ENCODE assay signal across 8 cellular contexts in genomic region chr11:809287-810039, GRCh38. TPM values are rescaled to one million over a fixed set of nuclear protein-coding genes. Genes with fewer than 3 reads are reported as not detected.
DNase-seq lines count a peak whose midpoint lies in the region; ATAC-seq and TF ChIP-seq lines count a peak whose summit lies in the region.

Gene RPLP2 (plus strand): TSS chr11:809967. CDS start chr11:810235, 268 bp downstream.

- H3K4me1 ChIP-seq in spleen: peaks cover 20 to 72% (median 53%) of the 10 kb centered on the region in 6 donors

- CTCF ChIA-PET in AG04449 (lab: Yijun Ruan, JAX) (interaction anchor here (1.1 kb wide), 1 partner anchor 11 kb away, joined by 3 read pairs; no protein-coding TSS in a partner anchor), WTC11 (lab: Charles Lee) (interaction anchor here (0.8 to 2.2 kb wide), 6 partner anchors 11 to 255 kb away, joined by 3 to 13 read pairs (median 5); no protein-coding TSS in a partner anchor)

- H3K27me3 Mint-ChIP-seq in WTC11 (ENCODE audit: low read depth): no peaks in the 10 kb centered on the region

- WGBS in spleen, 5 donors: 0 to 1% (median 0%) methylated on average over 25 to 81 of the region's 81 CpGs

- peak within 1 kb of the TSS; percentile 92 for H3K4me3 Mint-ChIP-seq in WTC11

- peak; percentile 71 for DNase-seq in AG04449 (ENCODE audit: low read depth, low spot score)
- peak; percentile 96 for DNase-seq in NCI-H226
- DNase-seq in WTC11 (ENCODE audit: low spot score): peak; percentile 97
- peak; percentile 98 for DNase-seq in cardiac fibroblast (ENCODE audit: low read depth in 2 of 2)
- peak; percentile 98 for DNase-seq in inferior parietal cortex (ENCODE audit: extremely low spot score)
- DNase-seq in spleen: peak; percentile 100

- ATAC-seq in GM18909 (IDR thresholded peaks at IDR 0.05; ENCODE audit: poor library complexity, unreplicated experiment) (peak; percentile 73), HG03175 (IDR thresholded peaks at IDR 0.05; ENCODE audit: unreplicated experiment) (peak; percentile 72), WTC11 (peak; percentile 66)

- peaks cover 28% of the 10 kb centered on the region for H3K36me3 Mint-ChIP-seq in WTC11

- no peaks in the 10 kb centered on the region for H3K9me3 Mint-ChIP-seq in WTC11

- POLR2A ChIA-PET in AG04449 (lab: Yijun Ruan, JAX) (interaction anchor here (0.8 to 1.8 kb wide), 9 partner anchors 10 to 263 kb away, joined by 3 to 35 read pairs (median 4); partner anchors contain the start of genes CD151, PNPLA2 and TSPAN4), WTC11 (lab: Charles Lee) (interaction anchor here (0.6 to 2.0 kb wide), 7 partner anchors 10 to 26 kb away, joined by 3 to 18 read pairs (median 4); partner anchors contain the start of genes CD151, CRACR2B and PNPLA2)

- H3K27me3 ChIP-seq in spleen (replicated peaks in 1 of 7): no peaks in the 10 kb centered on the region

- H3K27ac Mint-ChIP-seq in WTC11: peak within 1 kb of the TSS; percentile 97

- peak; percentile 68 to 97 (median 85) for TF ChIP-seq POLR2A in spleen (IDR thresholded peaks at IDR 0.05)

- peak within 1 kb of the TSS; percentile 92 to 96 (median 96) for H3K27ac ChIP-seq in spleen

- peaks cover 0 to 34% (median 31%) of the 10 kb centered on the region in 6 donors for H3K36me3 ChIP-seq in spleen

- TF ChIP-seq CTCF in AG04449 (IDR thresholded peaks at IDR 0.05; ENCODE audit: insufficient read depth, low read length, missing control alignments) (no peak), WTC11 (IDR thresholded peaks at IDR 0.05) (no peak), cardiac fibroblast (IDR thresholded peaks at IDR 0.05; ENCODE audit: low read depth, low read length) (no peak), spleen (IDR thresholded peaks at IDR 0.05 in 8 of 11, conservative IDR thresholded peaks at IDR 0.05 in 3 of 11) (peak in 4 of 11 experiments; percentile 6 to 33 (median 23))

- H3K9me3 ChIP-seq in spleen: no peaks in the 10 kb centered on the region

- H3K4me3 ChIP-seq in AG04449 (ENCODE audit: low read depth, low read length) (peak within 1 kb of the TSS; percentile 89), cardiac fibroblast (replicated peaks in 1 of 2; ENCODE audit: low read depth in 2 of 2, low read length in 2 of 2) (peak within 1 kb of the TSS; percentile 95 to 96), spleen (peak within 1 kb of the TSS; percentile 78 to 99 (median 90))

- intact Hi-C loops in spleen (cut with DNase I; ENCODE audit: low total_unique reads): no loop called here

- H3K4me1 Mint-ChIP-seq in WTC11: peaks cover 40% of the 10 kb centered on the region

TF ChIP-seq in WTC11, 78 proteins besides CTCF, POLR2A, EP300 and RAD21 (continues in another document):
- TF ChIP-seq ZNF396 (CRISPR knock-in tag; IDR thresholded peaks at IDR 0.05; ENCODE audit: borderline replicate concordance) (no peak), NR3C1 (CRISPR knock-in tag; conservative IDR thresholded peaks at IDR 0.05; ENCODE audit: low read depth) (no peak), FOXK1 (CRISPR knock-in tag; IDR thresholded peaks at IDR 0.05) (peak; percentile 62; the same call in 1 of the 2 replicates), HMGA2 (CRISPR knock-in tag; IDR thresholded peaks at IDR 0.05) (no peak), FOXJ3 (CRISPR knock-in tag; IDR thresholded peaks at IDR 0.05; ENCODE audit: borderline replicate concordance) (no peak), TCF7 (CRISPR knock-in tag; IDR thresholded peaks at IDR 0.05; ENCODE audit: low read depth) (peak; percentile 57; the same call in 1 of the 2 replicates), E2F4 (CRISPR knock-in tag; IDR thresholded peaks at IDR 0.05; ENCODE audit: borderline replicate concordance, low read depth) (0 out of 2 replicates have a peak, but pooled peaks have one; percentile 77)
- TF ChIP-seq, protein P1, sequence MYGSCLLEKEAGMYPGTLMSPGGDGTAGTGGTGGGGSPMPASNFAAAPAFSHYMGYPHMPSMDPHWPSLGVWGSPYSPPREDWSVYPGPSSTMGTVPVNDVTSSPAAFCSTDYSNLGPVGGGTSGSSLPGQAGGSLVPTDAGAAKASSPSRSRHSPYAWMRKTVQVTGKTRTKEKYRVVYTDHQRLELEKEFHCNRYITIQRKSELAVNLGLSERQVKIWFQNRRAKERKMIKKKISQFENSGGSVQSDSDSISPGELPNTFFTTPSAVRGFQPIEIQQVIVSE (CRISPR knock-in tag; IDR thresholded peaks at IDR 0.05; ENCODE audit: borderline replicate concordance): no peak
- TF ChIP-seq, protein P2, sequence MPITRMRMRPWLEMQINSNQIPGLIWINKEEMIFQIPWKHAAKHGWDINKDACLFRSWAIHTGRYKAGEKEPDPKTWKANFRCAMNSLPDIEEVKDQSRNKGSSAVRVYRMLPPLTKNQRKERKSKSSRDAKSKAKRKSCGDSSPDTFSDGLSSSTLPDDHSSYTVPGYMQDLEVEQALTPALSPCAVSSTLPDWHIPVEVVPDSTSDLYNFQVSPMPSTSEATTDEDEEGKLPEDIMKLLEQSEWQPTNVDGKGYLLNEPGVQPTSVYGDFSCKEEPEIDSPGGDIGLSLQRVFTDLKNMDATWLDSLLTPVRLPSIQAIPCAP (CRISPR knock-in tag; IDR thresholded peaks at IDR 0.05): no peak
- TF ChIP-seq, protein P3, sequence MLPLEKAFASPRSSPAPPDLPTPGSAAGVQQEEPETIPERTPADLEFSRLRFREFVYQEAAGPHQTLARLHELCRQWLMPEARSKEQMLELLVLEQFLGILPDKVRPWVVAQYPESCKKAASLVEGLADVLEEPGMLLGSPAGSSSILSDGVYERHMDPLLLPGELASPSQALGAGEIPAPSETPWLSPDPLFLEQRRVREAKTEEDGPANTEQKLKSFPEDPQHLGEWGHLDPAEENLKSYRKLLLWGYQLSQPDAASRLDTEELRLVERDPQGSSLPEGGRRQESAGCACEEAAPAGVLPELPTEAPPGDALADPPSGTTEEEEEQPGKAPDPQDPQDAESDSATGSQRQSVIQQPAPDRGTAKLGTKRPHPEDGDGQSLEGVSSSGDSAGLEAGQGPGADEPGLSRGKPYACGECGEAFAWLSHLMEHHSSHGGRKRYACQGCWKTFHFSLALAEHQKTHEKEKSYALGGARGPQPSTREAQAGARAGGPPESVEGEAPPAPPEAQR (CRISPR knock-in tag; IDR thresholded peaks at IDR 0.05): no peak
- TF ChIP-seq, protein P4, sequence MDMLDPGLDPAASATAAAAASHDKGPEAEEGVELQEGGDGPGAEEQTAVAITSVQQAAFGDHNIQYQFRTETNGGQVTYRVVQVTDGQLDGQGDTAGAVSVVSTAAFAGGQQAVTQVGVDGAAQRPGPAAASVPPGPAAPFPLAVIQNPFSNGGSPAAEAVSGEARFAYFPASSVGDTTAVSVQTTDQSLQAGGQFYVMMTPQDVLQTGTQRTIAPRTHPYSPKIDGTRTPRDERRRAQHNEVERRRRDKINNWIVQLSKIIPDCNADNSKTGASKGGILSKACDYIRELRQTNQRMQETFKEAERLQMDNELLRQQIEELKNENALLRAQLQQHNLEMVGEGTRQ (CRISPR knock-in tag; IDR thresholded peaks at IDR 0.05): peak; percentile 60
- TF ChIP-seq, protein P5, sequence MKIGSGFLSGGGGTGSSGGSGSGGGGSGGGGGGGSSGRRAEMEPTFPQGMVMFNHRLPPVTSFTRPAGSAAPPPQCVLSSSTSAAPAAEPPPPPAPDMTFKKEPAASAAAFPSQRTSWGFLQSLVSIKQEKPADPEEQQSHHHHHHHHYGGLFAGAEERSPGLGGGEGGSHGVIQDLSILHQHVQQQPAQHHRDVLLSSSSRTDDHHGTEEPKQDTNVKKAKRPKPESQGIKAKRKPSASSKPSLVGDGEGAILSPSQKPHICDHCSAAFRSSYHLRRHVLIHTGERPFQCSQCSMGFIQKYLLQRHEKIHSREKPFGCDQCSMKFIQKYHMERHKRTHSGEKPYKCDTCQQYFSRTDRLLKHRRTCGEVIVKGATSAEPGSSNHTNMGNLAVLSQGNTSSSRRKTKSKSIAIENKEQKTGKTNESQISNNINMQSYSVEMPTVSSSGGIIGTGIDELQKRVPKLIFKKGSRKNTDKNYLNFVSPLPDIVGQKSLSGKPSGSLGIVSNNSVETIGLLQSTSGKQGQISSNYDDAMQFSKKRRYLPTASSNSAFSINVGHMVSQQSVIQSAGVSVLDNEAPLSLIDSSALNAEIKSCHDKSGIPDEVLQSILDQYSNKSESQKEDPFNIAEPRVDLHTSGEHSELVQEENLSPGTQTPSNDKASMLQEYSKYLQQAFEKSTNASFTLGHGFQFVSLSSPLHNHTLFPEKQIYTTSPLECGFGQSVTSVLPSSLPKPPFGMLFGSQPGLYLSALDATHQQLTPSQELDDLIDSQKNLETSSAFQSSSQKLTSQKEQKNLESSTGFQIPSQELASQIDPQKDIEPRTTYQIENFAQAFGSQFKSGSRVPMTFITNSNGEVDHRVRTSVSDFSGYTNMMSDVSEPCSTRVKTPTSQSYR (CRISPR knock-in tag; IDR thresholded peaks at IDR 0.05): peak; percentile 43

RNA-seq across cellular contexts. Expression of gene RPLP2, which starts in this region (rescaled TPM):
- total RNA-seq in WTC11 (2021): 2,582 to 2,814 TPM (median 2,761 TPM) in 3 replicates
- 1,000 to 10,000 TPM in 4 of 7 donors, 100 to 1,000 TPM in 3; 514 to 2,829 (median 2,309) TPM for total RNA-seq in spleen
- polyA plus RNA-seq in spleen: 1,000 to 10,000 TPM; 3,174 to 3,944 (median 3,784) TPM

Comparison
In these comparisons a context has a peak if more than half of its experiments do, and no peak if none do; other contexts are left out.
1. Peak in every context shown above with its lines: DNase-seq, ATAC-seq, H3K4me3 ChIP-seq and H3K27ac ChIP-seq.